Comparison of ENCODE assay signal across 29 cellular contexts in genomic region chr17:79558573-79558900, GRCh38. TPM values are rescaled to one million over a fixed set of nuclear protein-coding genes. Genes with fewer than 3 reads are reported as not detected.
"Had no signal": no experiment of that assay in that cellular context is flagged by ENCODE, and none has a peak within 500 bp of the region (broad histone marks: within the 10 kb centered on the region; RNA-seq: fewer than 3 reads in every experiment).

No MANE protein-coding gene starts in this region.

- H3K27ac ChIP-seq: cardiac muscle cell, epithelial cell of prostate, esophagus squamous epithelium, left lung, lower lobe of right lung, pancreas, psoas muscle, right atrium auricular region, stomach, tibial nerve had no signal

- H3K4me3 ChIP-seq: cardiac muscle cell, esophagus squamous epithelium, left lung, lower lobe of right lung, mucosa of descending colon, pancreas, psoas muscle, right atrium auricular region, smooth muscle cell, stomach, tibial nerve had no signal

- H3K4me1 ChIP-seq: esophagus squamous epithelium, left lung, lower lobe of right lung, pancreas, psoas muscle, right atrium auricular region, stomach, tibial nerve had no signal

- ATAC-seq: activated CD4-positive, alpha-beta T cell treated with anti-CD3 and anti-CD28 coated beads for 36 hours; activated CD8-positive, alpha-beta memory T cell treated with anti-CD3 and anti-CD28 coated beads, Interleukin-2, amount 10 ng/mL, durations not matched to agents 7 days and 5 days; activated CD8-positive, alpha-beta T cell treated with anti-CD3 and anti-CD28 coated beads, Interleukin-2, amount 10 ng/mL, durations not matched to agents 7 days and 5 days; activated naive CD4-positive, alpha-beta T cell treated with anti-CD3 and anti-CD28 coated beads, Interleukin-2, amount 50 U/mL, for 72 hours; left lung; lower lobe of right lung; mucosa of descending colon; psoas muscle; stimulated activated naive B cell treated with anti-CD40 and anti-IgM and Interleukin-4, amounts not matched to agents 10 μg/mL and 1 μg/mL and 100 μg/mL, for 72 hours had no signal

- DNase-seq: activated CD4-positive, alpha-beta T cell treated with anti-CD3 and anti-CD28 coated beads for 36 hours; activated CD4-positive, CD25-positive, alpha-beta regulatory T cell; activated CD8-positive, alpha-beta memory T cell treated with anti-CD3 and anti-CD28 coated beads, Interleukin-2, amount 10 ng/mL, durations not matched to agents 7 days and 5 days; activated CD8-positive, alpha-beta T cell treated with anti-CD3 and anti-CD28 coated beads, Interleukin-2, amount 10 ng/mL, durations not matched to agents 7 days and 5 days; activated T-cell treated with anti-CD3 and anti-CD28 coated beads, Interleukin-2, amount 50 U/mL, for 48 hours; dermis blood vessel endothelial cell; effector CD8-positive, alpha-beta T cell; esophagus squamous epithelium; foreskin melanocyte; left lung; nephron progenitor cell; pancreas; stimulated activated CD4-positive, alpha-beta T cell treated with anti-CD3 and anti-CD28 coated beads, Interleukin-15, amount 100 ng/mL, for 24 hours; stimulated activated CD4-positive, alpha-beta T cell treated with anti-CD3 and anti-CD28 coated beads, Interleukin-2, amount 100 ng/mL, for 24 hours; stimulated activated naive B cell treated with anti-CD40 and anti-IgM and Interleukin-4, amounts not matched to agents 10 μg/mL and 1 μg/mL and 100 μg/mL, for 72 hours; stomach; T-helper 1 cell had no signal

- H3K9me3 ChIP-seq: esophagus squamous epithelium, lower lobe of right lung, mucosa of descending colon, pancreas had no signal

- H3K36me3 ChIP-seq: cardiac muscle cell, esophagus squamous epithelium, left lung, lower lobe of right lung, pancreas, right atrium auricular region, stomach, tibial nerve had no signal

RNA-seq across cellular contexts. Expression of gene RBFOX3, which starts 52.3 kb away (rescaled TPM):
- total RNA-seq: activated CD8-positive, alpha-beta memory T cell treated with anti-CD3 and anti-CD28 coated beads, Interleukin-2, amount 10 ng/mL, durations not matched to agents 7 days and 5 days; activated CD8-positive, alpha-beta T cell treated with anti-CD3 and anti-CD28 coated beads, Interleukin-2, amount 10 ng/mL, durations not matched to agents 7 days and 5 days; activated naive CD4-positive, alpha-beta T cell treated with anti-CD3 and anti-CD28 coated beads, Interleukin-2, amount 50 U/mL, for 72 hours; activated T-helper 2 cell treated with anti-CD3 and anti-CD28 coated beads, Interferon-gamma antibody, Interleukin-2, Interleukin-4, amounts not matched to agents 10 μg/mL and 5 μg/mL and 100 μg/mL, durations not matched to agents 14 hours and 24 hours and 36 hours; dermis blood vessel endothelial cell; glomerular endothelial cell; left lung; lower lobe of right lung; myocyte; psoas muscle; right atrium auricular region; smooth muscle cell; tibial nerve had no signal
